Comparison of ENCODE assay signal across 1 cellular context in the genomic region with DNA sequence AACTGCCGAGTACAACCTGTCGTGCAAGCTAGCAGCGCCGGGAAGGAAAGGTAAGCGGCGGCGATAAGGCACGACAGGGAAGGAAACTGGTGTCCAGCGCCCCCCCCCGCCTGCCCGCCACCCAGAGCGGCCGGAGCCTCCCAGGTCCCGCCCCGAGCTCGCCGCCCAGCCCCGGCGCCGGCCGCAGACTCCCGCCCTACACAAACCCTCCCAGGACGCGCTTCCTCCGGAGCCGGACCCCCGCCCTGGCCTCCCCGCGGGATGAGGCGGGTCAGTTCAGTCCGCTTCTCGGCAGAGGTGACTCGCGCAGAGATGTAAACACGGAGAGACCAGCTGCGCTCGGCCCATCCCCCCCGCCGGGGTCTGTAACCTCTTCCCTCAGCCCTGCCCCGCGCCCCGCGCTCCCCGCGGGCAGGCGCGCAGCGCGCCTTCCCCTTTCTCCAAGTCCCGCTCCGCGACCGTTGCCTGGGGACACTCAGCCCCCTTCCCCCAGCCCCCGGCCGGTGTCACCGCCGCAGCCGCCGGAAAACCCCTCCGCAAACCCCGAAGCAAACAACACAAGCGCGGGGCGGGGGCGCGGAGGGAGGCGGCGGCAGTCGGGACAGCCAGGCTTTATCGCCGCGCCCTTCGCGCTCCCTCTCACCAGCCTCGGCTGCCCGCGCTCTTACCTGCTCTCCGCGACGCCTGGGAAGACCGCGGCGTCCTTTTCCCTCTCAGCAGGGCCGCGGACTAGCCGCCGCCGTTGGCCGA.
TF ChIP-seq lines count a peak whose summit lies in the region.

No MANE protein-coding gene starts in this region.

TF ChIP-seq in GM12878, 131 proteins besides CTCF, POLR2A, EP300 and RAD21 (continued from another document):
- TF ChIP-seq, protein P1, sequence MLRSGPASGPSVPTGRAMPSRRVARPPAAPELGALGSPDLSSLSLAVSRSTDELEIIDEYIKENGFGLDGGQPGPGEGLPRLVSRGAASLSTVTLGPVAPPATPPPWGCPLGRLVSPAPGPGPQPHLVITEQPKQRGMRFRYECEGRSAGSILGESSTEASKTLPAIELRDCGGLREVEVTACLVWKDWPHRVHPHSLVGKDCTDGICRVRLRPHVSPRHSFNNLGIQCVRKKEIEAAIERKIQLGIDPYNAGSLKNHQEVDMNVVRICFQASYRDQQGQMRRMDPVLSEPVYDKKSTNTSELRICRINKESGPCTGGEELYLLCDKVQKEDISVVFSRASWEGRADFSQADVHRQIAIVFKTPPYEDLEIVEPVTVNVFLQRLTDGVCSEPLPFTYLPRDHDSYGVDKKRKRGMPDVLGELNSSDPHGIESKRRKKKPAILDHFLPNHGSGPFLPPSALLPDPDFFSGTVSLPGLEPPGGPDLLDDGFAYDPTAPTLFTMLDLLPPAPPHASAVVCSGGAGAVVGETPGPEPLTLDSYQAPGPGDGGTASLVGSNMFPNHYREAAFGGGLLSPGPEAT (IDR thresholded peaks at IDR 0.05; ENCODE audit: low read depth), result peak; percentile 33; the same call in 1 of the 2 replicates
- TF ChIP-seq WRNIP1 (IDR thresholded peaks at IDR 0.05; ENCODE audit: borderline replicate concordance, low read depth, low read length), result no peak
- no peak for TF ChIP-seq TBL1XR1 (IDR thresholded peaks at IDR 0.05; ENCODE audit: low read depth, low read length)
- TF ChIP-seq NFYA (IDR thresholded peaks at IDR 0.05; ENCODE audit: borderline replicate concordance, low read depth, low read length), result no peak
- peak; percentile 48 for TF ChIP-seq NBN (IDR thresholded peaks at IDR 0.05)
- peak; percentile 36; the same call in 1 of the 2 replicates for TF ChIP-seq RB1 (IDR thresholded peaks at IDR 0.05; ENCODE audit: borderline replicate concordance)
- peak; percentile 71 for TF ChIP-seq DPF2 (IDR thresholded peaks at IDR 0.05)
- TF ChIP-seq, protein P2, sequence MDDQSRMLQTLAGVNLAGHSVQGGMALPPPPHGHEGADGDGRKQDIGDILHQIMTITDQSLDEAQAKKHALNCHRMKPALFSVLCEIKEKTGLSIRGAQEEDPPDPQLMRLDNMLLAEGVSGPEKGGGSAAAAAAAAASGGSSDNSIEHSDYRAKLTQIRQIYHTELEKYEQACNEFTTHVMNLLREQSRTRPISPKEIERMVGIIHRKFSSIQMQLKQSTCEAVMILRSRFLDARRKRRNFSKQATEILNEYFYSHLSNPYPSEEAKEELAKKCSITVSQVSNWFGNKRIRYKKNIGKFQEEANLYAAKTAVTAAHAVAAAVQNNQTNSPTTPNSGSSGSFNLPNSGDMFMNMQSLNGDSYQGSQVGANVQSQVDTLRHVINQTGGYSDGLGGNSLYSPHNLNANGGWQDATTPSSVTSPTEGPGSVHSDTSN (IDR thresholded peaks at IDR 0.05; ENCODE audit: insufficient replicate concordance, low read depth, low read length), result no peak
- TF ChIP-seq ZBED1 (IDR thresholded peaks at IDR 0.05; ENCODE audit: borderline replicate concordance), result peak; percentile 33
- TF ChIP-seq HDAC6 (IDR thresholded peaks at IDR 0.05; ENCODE audit: unreplicated experiment), result no peak
- TF ChIP-seq SIX5 (IDR thresholded peaks at IDR 0.05; ENCODE audit: low read depth, low read length, severe bottlenecking), result no peak
- peak; percentile 42 for TF ChIP-seq IKZF1 (conservative IDR thresholded peaks at IDR 0.05)
- TF ChIP-seq TCF12 (IDR thresholded peaks at IDR 0.05; ENCODE audit: low read depth, low read length), result 0 out of 2 replicates have a peak, but pooled peaks have one; percentile 44
- TF ChIP-seq YY1 (IDR thresholded peaks at IDR 0.05; ENCODE audit: low read depth, low read length), result 0 out of 2 replicates have a peak, but pooled peaks have one; percentile 19
- 0 out of 2 replicates have a peak, but pooled peaks have one; percentile 6 for TF ChIP-seq BMI1 (IDR thresholded peaks at IDR 0.05; ENCODE audit: borderline replicate concordance)
- peak in 1 of 2 experiments; percentile 21; a peak in 2 of 4 replicates for TF ChIP-seq IKZF2 (IDR thresholded peaks at IDR 0.05)
- TF ChIP-seq MEF2A (IDR thresholded peaks at IDR 0.05; ENCODE audit: insufficient read depth, low read depth, low read length), result no peak
- peak; percentile 56 for TF ChIP-seq RELA (IDR thresholded peaks at IDR 0.05; ENCODE audit: borderline replicate concordance, partially characterized antibody)
- TF ChIP-seq, protein P3, sequence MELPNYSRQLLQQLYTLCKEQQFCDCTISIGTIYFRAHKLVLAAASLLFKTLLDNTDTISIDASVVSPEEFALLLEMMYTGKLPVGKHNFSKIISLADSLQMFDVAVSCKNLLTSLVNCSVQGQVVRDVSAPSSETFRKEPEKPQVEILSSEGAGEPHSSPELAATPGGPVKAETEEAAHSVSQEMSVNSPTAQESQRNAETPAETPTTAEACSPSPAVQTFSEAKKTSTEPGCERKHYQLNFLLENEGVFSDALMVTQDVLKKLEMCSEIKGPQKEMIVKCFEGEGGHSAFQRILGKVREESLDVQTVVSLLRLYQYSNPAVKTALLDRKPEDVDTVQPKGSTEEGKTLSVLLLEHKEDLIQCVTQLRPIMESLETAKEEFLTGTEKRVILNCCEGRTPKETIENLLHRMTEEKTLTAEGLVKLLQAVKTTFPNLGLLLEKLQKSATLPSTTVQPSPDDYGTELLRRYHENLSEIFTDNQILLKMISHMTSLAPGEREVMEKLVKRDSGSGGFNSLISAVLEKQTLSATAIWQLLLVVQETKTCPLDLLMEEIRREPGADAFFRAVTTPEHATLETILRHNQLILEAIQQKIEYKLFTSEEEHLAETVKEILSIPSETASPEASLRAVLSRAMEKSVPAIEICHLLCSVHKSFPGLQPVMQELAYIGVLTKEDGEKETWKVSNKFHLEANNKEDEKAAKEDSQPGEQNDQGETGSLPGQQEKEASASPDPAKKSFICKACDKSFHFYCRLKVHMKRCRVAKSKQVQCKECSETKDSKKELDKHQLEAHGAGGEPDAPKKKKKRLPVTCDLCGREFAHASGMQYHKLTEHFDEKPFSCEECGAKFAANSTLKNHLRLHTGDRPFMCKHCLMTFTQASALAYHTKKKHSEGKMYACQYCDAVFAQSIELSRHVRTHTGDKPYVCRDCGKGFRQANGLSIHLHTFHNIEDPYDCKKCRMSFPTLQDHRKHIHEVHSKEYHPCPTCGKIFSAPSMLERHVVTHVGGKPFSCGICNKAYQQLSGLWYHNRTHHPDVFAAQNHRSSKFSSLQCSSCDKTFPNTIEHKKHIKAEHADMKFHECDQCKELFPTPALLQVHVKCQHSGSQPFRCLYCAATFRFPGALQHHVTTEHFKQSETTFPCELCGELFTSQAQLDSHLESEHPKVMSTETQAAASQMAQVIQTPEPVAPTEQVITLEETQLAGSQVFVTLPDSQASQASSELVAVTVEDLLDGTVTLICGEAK (IDR thresholded peaks at IDR 0.05; ENCODE audit: borderline replicate concordance), result no peak
- peak; percentile 71 for TF ChIP-seq NR2F1 (conservative IDR thresholded peaks at IDR 0.05)
- TF ChIP-seq GATAD2B (conservative IDR thresholded peaks at IDR 0.05; ENCODE audit: low read depth), result peak; percentile 75; the same call in 1 of the 2 replicates
- TF ChIP-seq LARP7 (IDR thresholded peaks at IDR 0.05), result peak; percentile 47
- peak; percentile 22; the same call in 1 of the 2 replicates for TF ChIP-seq RUNX3 (IDR thresholded peaks at IDR 0.05; ENCODE audit: low read length)
- TF ChIP-seq ZNF384 (IDR thresholded peaks at IDR 0.05; ENCODE audit: borderline replicate concordance, low read depth, low read length), result no peak
- no peak for TF ChIP-seq ZNF622 (IDR thresholded peaks at IDR 0.05)
- peak; percentile 55; the same call in 1 of the 2 replicates for TF ChIP-seq BACH1 (IDR thresholded peaks at IDR 0.05; ENCODE audit: borderline replicate concordance)
